In the genomic region with DNA sequence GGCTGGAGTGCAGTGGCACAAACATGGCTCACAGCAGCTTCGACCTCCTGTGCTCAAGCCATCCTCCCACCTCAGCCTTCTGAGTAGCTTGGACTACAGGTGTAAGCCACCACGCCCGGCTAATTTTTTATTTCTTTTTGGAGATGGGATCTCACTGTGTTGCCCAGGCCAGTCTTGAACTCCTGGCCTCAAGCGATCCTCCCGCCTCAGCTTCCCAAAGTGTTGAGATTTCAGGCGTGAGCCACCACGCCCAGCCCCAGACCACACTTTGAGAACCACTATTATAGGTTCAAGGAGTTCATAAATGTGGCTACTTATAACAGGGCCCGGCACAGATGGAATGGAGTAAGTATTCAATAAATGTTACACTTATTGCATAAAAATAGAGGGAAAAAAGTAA, we compare ENCODE assay signal across 34 cellular contexts. TPM values are rescaled to one million over a fixed set of nuclear protein-coding genes. Genes with fewer than 3 reads are reported as not detected.
"Had no signal": no experiment of that assay in that cellular context is flagged by ENCODE, and none has a peak within 500 bp of the region (broad histone marks: within the 10 kb centered on the region; RNA-seq: fewer than 3 reads in every experiment).

No MANE protein-coding gene starts in this region.

- H3K27me3 ChIP-seq: ascending aorta had no signal

- H3K27ac Mint-ChIP-seq: activated CD4-positive, alpha-beta T cell treated with anti-CD3 and anti-CD28 coated beads for 36 hours; activated CD4-positive, alpha-beta T cell treated with anti-CD3 and anti-CD28 coated beads, Interleukin-2, amount 10 ng/mL, durations not matched to agents 7 days and 5 days; activated naive CD4-positive, alpha-beta T cell treated with anti-CD3 and anti-CD28 coated beads, Interleukin-2, amount 50 U/mL, for 24 hours; activated naive CD8-positive, alpha-beta T cell treated with anti-CD3 and anti-CD28 coated beads, Interleukin-2, amount 10 ng/mL, durations not matched to agents 7 days and 5 days; activated T-helper 2 cell treated with anti-CD3 and anti-CD28 coated beads, Interferon-gamma antibody, Interleukin-2, Interleukin-4, amounts not matched to agents 10 μg/mL and 5 μg/mL and 100 μg/mL, durations not matched to agents 14 hours and 24 hours and 36 hours; T-helper 1 cell treated with Interleukin-12 subunit alpha and Interleukin-12 subunit beta and Interleukin-4 antibody, amounts not matched to agents 30 μg/mL and 1 μg/mL, for 36 hours; T-helper 2 cell treated with Interferon-gamma antibody and Interleukin-4, amounts not matched to agents 5 μg/mL and 100 μg/mL, for 36 hours had no signal

- H3K9ac ChIP-seq: SK-N-SH had no signal

- DNase-seq: activated CD4-positive, alpha-beta T cell treated with anti-CD3 and anti-CD28 coated beads for 36 hours; activated CD4-positive, alpha-beta T cell treated with anti-CD3 and anti-CD28 coated beads, Interleukin-2, amount 10 ng/mL, durations not matched to agents 7 days and 5 days; activated CD4-positive, alpha-beta T cell treated with anti-CD3 and anti-CD28 coated beads, Interleukin-2, amount 50 U/mL, for 48 hours; activated CD8-positive, alpha-beta memory T cell treated with anti-CD3 and anti-CD28 coated beads, Interleukin-2, amount 50 U/mL, for 4 hours; activated gamma-delta T cell; activated naive CD4-positive, alpha-beta T cell treated with Interleukin-2 at 50 U/mL for 16 hours; activated naive CD8-positive, alpha-beta T cell treated with anti-CD3 and anti-CD28 coated beads, Interleukin-2, amount 10 ng/mL, durations not matched to agents 7 days and 5 days; amygdala; Kasumi-1; KG1; MG63; NCI-H1048; NCI-H1105 treated with DMSO at 0.1 percent for 48 hours; NCI-H1436; NCI-H1694; NCI-H1930; NCI-H2081 treated with DMSO at 0.1 percent for 48 hours; NCI-H226; NCI-H446 treated with DMSO at 0.1 percent for 48 hours; NCI-H524 treated with DMSO at 0.1 percent for 48 hours; NCI-H748 treated with DMSO at 0.1 percent for 48 hours; NK-92 treated with Interleukin-12 subunit alpha and Interleukin-12 subunit beta, amount 100 ng/mL, for 24 hours; PC-9; SHP77 treated with DMSO at 0.1 percent for 48 hours; SK-N-SH had no signal

- H2AFZ ChIP-seq: PC-9 had no signal

- H3K9me3 Mint-ChIP-seq: activated CD4-positive, alpha-beta T cell treated with anti-CD3 and anti-CD28 coated beads, Interleukin-2, amount 10 ng/mL, durations not matched to agents 7 days and 5 days; activated naive CD4-positive, alpha-beta T cell treated with anti-CD3 and anti-CD28 coated beads, Interleukin-2, amount 50 U/mL, for 24 hours; activated naive CD8-positive, alpha-beta T cell treated with anti-CD3 and anti-CD28 coated beads, Interleukin-2, amount 10 ng/mL, durations not matched to agents 7 days and 5 days; activated T-helper 2 cell treated with anti-CD3 and anti-CD28 coated beads, Interferon-gamma antibody, Interleukin-2, Interleukin-4, amounts not matched to agents 10 μg/mL and 5 μg/mL and 100 μg/mL, durations not matched to agents 14 hours and 24 hours and 36 hours; central memory CD8-positive, alpha-beta T cell; T-helper 1 cell treated with Interleukin-12 subunit alpha and Interleukin-12 subunit beta and Interleukin-4 antibody, amounts not matched to agents 30 μg/mL and 1 μg/mL, for 36 hours; T-helper 2 cell treated with Interferon-gamma antibody and Interleukin-4, amounts not matched to agents 5 μg/mL and 100 μg/mL, for 36 hours had no signal

- H3K9me2 ChIP-seq: SK-N-SH had no signal

- ATAC-seq: activated CD4-positive, alpha-beta T cell treated with anti-CD3 and anti-CD28 coated beads for 36 hours; activated CD4-positive, CD25-positive, alpha-beta regulatory T cell treated with anti-CD3 and anti-CD28 coated beads, Interleukin-2, amount 50 U/mL, for 24 hours had no signal

- H3K4me2 ChIP-seq: PC-9, SK-N-SH had no signal

- H3K4me3 ChIP-seq: ascending aorta, cardiac muscle cell, MG63, PC-9, SJSA1 had no signal

- H3K9me3 ChIP-seq: ascending aorta, MG63, SJSA1, SK-N-SH had no signal

- H3K27ac ChIP-seq: ascending aorta, cardiac muscle cell, PC-9, SJSA1 had no signal

- H3K4me3 Mint-ChIP-seq: activated CD4-positive, alpha-beta T cell treated with anti-CD3 and anti-CD28 coated beads for 36 hours; activated CD4-positive, alpha-beta T cell treated with anti-CD3 and anti-CD28 coated beads, Interleukin-2, amount 10 ng/mL, durations not matched to agents 7 days and 5 days; activated naive CD4-positive, alpha-beta T cell treated with anti-CD3 and anti-CD28 coated beads, Interleukin-2, amount 50 U/mL, for 24 hours; activated naive CD8-positive, alpha-beta T cell treated with anti-CD3 and anti-CD28 coated beads, Interleukin-2, amount 10 ng/mL, durations not matched to agents 7 days and 5 days; central memory CD8-positive, alpha-beta T cell; T-helper 1 cell treated with Interleukin-12 subunit alpha and Interleukin-12 subunit beta and Interleukin-4 antibody, amounts not matched to agents 30 μg/mL and 1 μg/mL, for 36 hours; T-helper 2 cell treated with Interferon-gamma antibody and Interleukin-4, amounts not matched to agents 5 μg/mL and 100 μg/mL, for 36 hours had no signal

RNA-seq across cellular contexts. Expression of a gene that starts 14.5 kb away (rescaled TPM):
- total RNA-seq: activated CD4-positive, alpha-beta T cell treated with anti-CD3 and anti-CD28 coated beads, Interleukin-2, amount 10 ng/mL, durations not matched to agents 7 days and 5 days; SJSA1 had no signal
